Comparison of ENCODE assay signal across 1 cellular context in the genomic region with DNA sequence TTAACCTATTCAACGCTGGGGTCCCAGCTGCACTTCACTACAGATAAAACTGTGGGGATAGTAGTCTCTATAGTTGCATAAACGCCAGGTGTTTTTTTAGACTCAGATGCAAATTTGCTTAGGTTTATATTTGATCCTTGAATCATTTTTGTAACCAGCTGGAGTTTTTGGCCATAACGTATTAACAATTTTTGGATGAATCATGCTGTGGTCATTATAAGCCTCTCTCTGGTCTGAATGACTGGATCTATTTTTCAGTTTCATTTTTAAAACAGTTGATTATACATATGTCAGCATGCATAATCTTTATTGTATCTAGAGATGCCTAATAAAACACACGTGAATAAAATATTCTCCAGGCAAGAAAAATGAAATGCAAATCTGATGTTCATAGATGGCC.
TF ChIP-seq lines count a peak whose summit lies in the region.

No MANE protein-coding gene starts in this region.

TF ChIP-seq in GM12878, 131 proteins besides CTCF, POLR2A, EP300 and RAD21 (continued from another document):
- TF ChIP-seq, protein P1, sequence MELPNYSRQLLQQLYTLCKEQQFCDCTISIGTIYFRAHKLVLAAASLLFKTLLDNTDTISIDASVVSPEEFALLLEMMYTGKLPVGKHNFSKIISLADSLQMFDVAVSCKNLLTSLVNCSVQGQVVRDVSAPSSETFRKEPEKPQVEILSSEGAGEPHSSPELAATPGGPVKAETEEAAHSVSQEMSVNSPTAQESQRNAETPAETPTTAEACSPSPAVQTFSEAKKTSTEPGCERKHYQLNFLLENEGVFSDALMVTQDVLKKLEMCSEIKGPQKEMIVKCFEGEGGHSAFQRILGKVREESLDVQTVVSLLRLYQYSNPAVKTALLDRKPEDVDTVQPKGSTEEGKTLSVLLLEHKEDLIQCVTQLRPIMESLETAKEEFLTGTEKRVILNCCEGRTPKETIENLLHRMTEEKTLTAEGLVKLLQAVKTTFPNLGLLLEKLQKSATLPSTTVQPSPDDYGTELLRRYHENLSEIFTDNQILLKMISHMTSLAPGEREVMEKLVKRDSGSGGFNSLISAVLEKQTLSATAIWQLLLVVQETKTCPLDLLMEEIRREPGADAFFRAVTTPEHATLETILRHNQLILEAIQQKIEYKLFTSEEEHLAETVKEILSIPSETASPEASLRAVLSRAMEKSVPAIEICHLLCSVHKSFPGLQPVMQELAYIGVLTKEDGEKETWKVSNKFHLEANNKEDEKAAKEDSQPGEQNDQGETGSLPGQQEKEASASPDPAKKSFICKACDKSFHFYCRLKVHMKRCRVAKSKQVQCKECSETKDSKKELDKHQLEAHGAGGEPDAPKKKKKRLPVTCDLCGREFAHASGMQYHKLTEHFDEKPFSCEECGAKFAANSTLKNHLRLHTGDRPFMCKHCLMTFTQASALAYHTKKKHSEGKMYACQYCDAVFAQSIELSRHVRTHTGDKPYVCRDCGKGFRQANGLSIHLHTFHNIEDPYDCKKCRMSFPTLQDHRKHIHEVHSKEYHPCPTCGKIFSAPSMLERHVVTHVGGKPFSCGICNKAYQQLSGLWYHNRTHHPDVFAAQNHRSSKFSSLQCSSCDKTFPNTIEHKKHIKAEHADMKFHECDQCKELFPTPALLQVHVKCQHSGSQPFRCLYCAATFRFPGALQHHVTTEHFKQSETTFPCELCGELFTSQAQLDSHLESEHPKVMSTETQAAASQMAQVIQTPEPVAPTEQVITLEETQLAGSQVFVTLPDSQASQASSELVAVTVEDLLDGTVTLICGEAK (IDR thresholded peaks at IDR 0.05; ENCODE audit: borderline replicate concordance), result no peak
- TF ChIP-seq FOXM1 (IDR thresholded peaks at IDR 0.05; ENCODE audit: low read depth, low read length) (peak; percentile 86; the same call in 1 of the 2 replicates), NFIC (IDR thresholded peaks at IDR 0.05; ENCODE audit: low read depth, low read length) (peak; percentile 87; the same call in 1 of the 2 replicates), JUNB (IDR thresholded peaks at IDR 0.05) (peak; percentile 91), PAX5 (IDR thresholded peaks at IDR 0.05; ENCODE audit: borderline replicate concordance, low read depth, low read length) (no peak), USF1 (IDR thresholded peaks at IDR 0.05; ENCODE audit: borderline replicate concordance, extremely low read length, insufficient read depth, low read depth, low read length) (no peak), KDM1A (IDR thresholded peaks at IDR 0.05; ENCODE audit: borderline replicate concordance) (no peak), CREM (IDR thresholded peaks at IDR 0.05; ENCODE audit: low read depth) (peak; percentile 66), TCF12 (IDR thresholded peaks at IDR 0.05; ENCODE audit: low read depth, low read length) (0 out of 2 replicates have a peak, but pooled peaks have one; percentile 37), CREB1 (IDR thresholded peaks at IDR 0.05; ENCODE audit: low read depth) (peak; percentile 62; the same call in 1 of the 2 replicates), RUNX3 (IDR thresholded peaks at IDR 0.05; ENCODE audit: low read length) (peak; percentile 84), TBL1XR1 (IDR thresholded peaks at IDR 0.05; ENCODE audit: low read depth, low read length) (no peak), GATAD2B (conservative IDR thresholded peaks at IDR 0.05; ENCODE audit: low read depth) (no peak), NR2C1 (IDR thresholded peaks at IDR 0.05) (no peak), GABPA (IDR thresholded peaks at IDR 0.05; ENCODE audit: low read depth) (peak; percentile 15; the same call in 1 of the 2 replicates), NRF1 (conservative IDR thresholded peaks at IDR 0.05; ENCODE audit: low read depth, low read length) (no peak), HDAC6 (IDR thresholded peaks at IDR 0.05; ENCODE audit: unreplicated experiment) (no peak), IKZF2 (IDR thresholded peaks at IDR 0.05) (peak in 1 of 2 experiments; percentile 48; a peak in 2 of 4 replicates), HDAC2 (IDR thresholded peaks at IDR 0.05) (no peak), IRF4 (IDR thresholded peaks at IDR 0.05; ENCODE audit: low read depth, low read length) (no peak), SIN3A (IDR thresholded peaks at IDR 0.05; ENCODE audit: low read depth, low read length) (no peak), CEBPB (IDR thresholded peaks at IDR 0.05; ENCODE audit: borderline replicate concordance in 1 of 2, low read depth in 2 of 2, low read length in 2 of 2) (peak in 1 of 2 experiments; percentile 49; a peak in 1 of 4 replicates), CHD2 (IDR thresholded peaks at IDR 0.05; ENCODE audit: borderline replicate concordance, low read depth, low read length) (no peak), ESRRA (IDR thresholded peaks at IDR 0.05; ENCODE audit: low read length) (no peak), DPF2 (IDR thresholded peaks at IDR 0.05) (0 out of 2 replicates have a peak, but pooled peaks have one; percentile 58), RCOR1 (conservative IDR thresholded peaks at IDR 0.05; ENCODE audit: low read depth, low read length) (no peak), ATF7 (IDR thresholded peaks at IDR 0.05; ENCODE audit: low read depth) (peak; percentile 46; the same call in 1 of the 2 replicates), ATF2 (IDR thresholded peaks at IDR 0.05; ENCODE audit: low read length) (peak; percentile 71), JUND (IDR thresholded peaks at IDR 0.05; ENCODE audit: low read depth, low read length) (no peak), ZNF384 (IDR thresholded peaks at IDR 0.05; ENCODE audit: borderline replicate concordance, low read depth, low read length) (no peak), KLF5 (IDR thresholded peaks at IDR 0.05; ENCODE audit: partially characterized antibody) (no peak), MTA2 (IDR thresholded peaks at IDR 0.05; ENCODE audit: low read depth) (0 out of 2 replicates have a peak, but pooled peaks have one; percentile 16), IRF3 (IDR thresholded peaks at IDR 0.05) (no peak), CBFB (IDR thresholded peaks at IDR 0.05; ENCODE audit: low read depth) (0 out of 2 replicates have a peak, but pooled peaks have one; percentile 45), SP1 (IDR thresholded peaks at IDR 0.05; ENCODE audit: low read depth, low read length) (no peak)
- TF ChIP-seq, protein P2, sequence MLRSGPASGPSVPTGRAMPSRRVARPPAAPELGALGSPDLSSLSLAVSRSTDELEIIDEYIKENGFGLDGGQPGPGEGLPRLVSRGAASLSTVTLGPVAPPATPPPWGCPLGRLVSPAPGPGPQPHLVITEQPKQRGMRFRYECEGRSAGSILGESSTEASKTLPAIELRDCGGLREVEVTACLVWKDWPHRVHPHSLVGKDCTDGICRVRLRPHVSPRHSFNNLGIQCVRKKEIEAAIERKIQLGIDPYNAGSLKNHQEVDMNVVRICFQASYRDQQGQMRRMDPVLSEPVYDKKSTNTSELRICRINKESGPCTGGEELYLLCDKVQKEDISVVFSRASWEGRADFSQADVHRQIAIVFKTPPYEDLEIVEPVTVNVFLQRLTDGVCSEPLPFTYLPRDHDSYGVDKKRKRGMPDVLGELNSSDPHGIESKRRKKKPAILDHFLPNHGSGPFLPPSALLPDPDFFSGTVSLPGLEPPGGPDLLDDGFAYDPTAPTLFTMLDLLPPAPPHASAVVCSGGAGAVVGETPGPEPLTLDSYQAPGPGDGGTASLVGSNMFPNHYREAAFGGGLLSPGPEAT (IDR thresholded peaks at IDR 0.05; ENCODE audit: low read depth), result no peak
- TF ChIP-seq, protein P3, sequence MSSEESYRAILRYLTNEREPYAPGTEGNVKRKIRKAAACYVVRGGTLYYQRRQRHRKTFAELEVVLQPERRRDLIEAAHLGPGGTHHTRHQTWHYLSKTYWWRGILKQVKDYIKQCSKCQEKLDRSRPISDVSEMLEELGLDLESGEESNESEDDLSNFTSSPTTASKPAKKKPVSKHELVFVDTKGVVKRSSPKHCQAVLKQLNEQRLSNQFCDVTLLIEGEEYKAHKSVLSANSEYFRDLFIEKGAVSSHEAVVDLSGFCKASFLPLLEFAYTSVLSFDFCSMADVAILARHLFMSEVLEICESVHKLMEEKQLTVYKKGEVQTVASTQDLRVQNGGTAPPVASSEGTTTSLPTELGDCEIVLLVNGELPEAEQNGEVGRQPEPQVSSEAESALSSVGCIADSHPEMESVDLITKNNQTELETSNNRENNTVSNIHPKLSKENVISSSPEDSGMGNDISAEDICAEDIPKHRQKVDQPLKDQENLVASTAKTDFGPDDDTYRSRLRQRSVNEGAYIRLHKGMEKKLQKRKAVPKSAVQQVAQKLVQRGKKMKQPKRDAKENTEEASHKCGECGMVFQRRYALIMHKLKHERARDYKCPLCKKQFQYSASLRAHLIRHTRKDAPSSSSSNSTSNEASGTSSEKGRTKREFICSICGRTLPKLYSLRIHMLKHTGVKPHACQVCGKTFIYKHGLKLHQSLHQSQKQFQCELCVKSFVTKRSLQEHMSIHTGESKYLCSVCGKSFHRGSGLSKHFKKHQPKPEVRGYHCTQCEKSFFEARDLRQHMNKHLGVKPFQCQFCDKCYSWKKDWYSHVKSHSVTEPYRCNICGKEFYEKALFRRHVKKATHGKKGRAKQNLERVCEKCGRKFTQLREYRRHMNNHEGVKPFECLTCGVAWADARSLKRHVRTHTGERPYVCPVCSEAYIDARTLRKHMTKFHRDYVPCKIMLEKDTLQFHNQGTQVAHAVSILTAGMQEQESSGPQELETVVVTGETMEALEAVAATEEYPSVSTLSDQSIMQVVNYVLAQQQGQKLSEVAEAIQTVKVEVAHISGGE (CRISPR knock-in tag; IDR thresholded peaks at IDR 0.05), result no peak
